Comparison of ENCODE assay signal across 1 cellular context in genomic region chr5:71925608-71926091, GRCh38.
TF ChIP-seq lines count a peak whose summit lies in the region.

No MANE protein-coding gene starts in this region.

TF ChIP-seq in WTC11, 78 proteins besides CTCF, POLR2A, EP300 and RAD21 (continued from another document):
- TF ChIP-seq ATF6 (CRISPR knock-in tag; IDR thresholded peaks at IDR 0.05) (no peak), ZBTB43 (CRISPR knock-in tag; IDR thresholded peaks at IDR 0.05) (no peak), CREB1 (CRISPR knock-in tag; IDR thresholded peaks at IDR 0.05) (no peak), MLX (CRISPR knock-in tag; IDR thresholded peaks at IDR 0.05) (no peak), JUN (CRISPR knock-in tag; IDR thresholded peaks at IDR 0.05) (no peak), ESRRA (CRISPR knock-in tag; IDR thresholded peaks at IDR 0.05; ENCODE audit: borderline replicate concordance) (no peak), STAT6 (CRISPR knock-in tag; conservative IDR thresholded peaks at IDR 0.05; ENCODE audit: low read depth) (no peak), NR2C2 (CRISPR knock-in tag; IDR thresholded peaks at IDR 0.05) (no peak), ZNF317 (CRISPR knock-in tag; IDR thresholded peaks at IDR 0.05; ENCODE audit: borderline replicate concordance, low read depth) (no peak), NR3C1 (CRISPR knock-in tag; conservative IDR thresholded peaks at IDR 0.05; ENCODE audit: low read depth) (no peak)
